Comparison of ENCODE assay signal across 7 cellular contexts in genomic region chr3:52845691-52846426, GRCh38. TPM values are rescaled to one million over a fixed set of nuclear protein-coding genes. Genes with fewer than 3 reads are reported as not detected.
A peak's percentile ranks its signal among the peaks of the same experiment; 100 is the strongest.
DNase-seq lines count a peak whose midpoint lies in the region; ATAC-seq and TF ChIP-seq lines count a peak whose summit lies in the region.
"Had no signal": no experiment of that assay in that cellular context is flagged by ENCODE, and none has a peak within 500 bp of the region (broad histone marks: within the 10 kb centered on the region; RNA-seq: fewer than 3 reads in every experiment).

No MANE protein-coding gene starts in this region.

- peak overlapping the region; percentile 17 for H3K27ac ChIP-seq in colonic mucosa
- peak overlapping the region; percentile 97 for H3K27ac ChIP-seq in skeletal muscle tissue (ENCODE audit: low read depth, low read length)

- intact Hi-C loops in colonic mucosa (cut with DNase I), result no loop called here

- H3K79me2 ChIP-seq in Loucy (ENCODE audit: insufficient read depth, low read length), result no peaks in the 10 kb centered on the region

- TF ChIP-seq CTCF in Loucy (conservative IDR thresholded peaks at IDR 0.05; ENCODE audit: low read length), result peak; percentile 60
- TF ChIP-seq CTCF in colonic mucosa (IDR thresholded peaks at IDR 0.05), result peak; percentile 40

- H3K27me3 ChIP-seq in Loucy (ENCODE audit: insufficient read depth, low read length, poor library complexity, severe bottlenecking) (no peaks in the 10 kb centered on the region), colonic mucosa (no peaks in the 10 kb centered on the region), skeletal muscle tissue (ENCODE audit: control insufficient read depth in 3 of 3, insufficient read depth in 3 of 3, low read length in 3 of 3) (no peaks in the 10 kb centered on the region)

- DNase-seq in colonic mucosa (no peak), SHP77 treated with DMSO at 0.1 percent for 48 hours (lab: John Stamatoyannopoulos, UW) (no peak), SK-N-DZ (ENCODE audit: low spot score) (no peak)

- no peak overlapping the region for H2AFZ ChIP-seq in Loucy (ENCODE audit: low read length)

- H3K9ac ChIP-seq in Loucy (ENCODE audit: low read depth, low read length, poor library complexity, severe bottlenecking) (no peak overlapping the region), colonic mucosa (ENCODE audit: low read depth in 2 of 2, low read length in 2 of 2) (no peak overlapping the region), skeletal muscle tissue (ENCODE audit: low read depth in 1 of 3, low read length in 3 of 3) (peak overlapping the region; percentile 7 to 74 (median 61))

- ATAC-seq in GM19035 (IDR thresholded peaks at IDR 0.05; ENCODE audit: unreplicated experiment), result no peak

- no peaks in the 10 kb centered on the region for H3K9me2 ChIP-seq in Loucy (replicated peaks; ENCODE audit: low read depth, low read length)

- no peak overlapping the region for H3K4me3 ChIP-seq in Loucy (ENCODE audit: low read length, poor library complexity, severe bottlenecking)
- no peak overlapping the region for H3K4me3 ChIP-seq in colonic mucosa
- peak overlapping the region; percentile 45 to 54 (median 49) for H3K4me3 ChIP-seq in skeletal muscle tissue (ENCODE audit: low read length in 3 of 3)

- H3K36me3 ChIP-seq in Loucy (ENCODE audit: insufficient read depth, low read length) (peaks cover 34% of the 10 kb centered on the region; the same call in 1 of the 2 replicates), colonic mucosa (no peaks in the 10 kb centered on the region), skeletal muscle tissue (ENCODE audit: control insufficient read depth in 3 of 3, insufficient read depth in 3 of 3, low read length in 3 of 3) (peaks cover 9 to 29% (median 18%) of the 10 kb centered on the region in 3 donors)

- H3K4me2 ChIP-seq in Loucy (ENCODE audit: low read depth, low read length, poor library complexity, severe bottlenecking), result no peak overlapping the region

- H3K9me3 ChIP-seq in Loucy (ENCODE audit: insufficient read depth, low read depth, low read length) (no peaks in the 10 kb centered on the region), colonic mucosa (no peaks in the 10 kb centered on the region), skeletal muscle tissue (ENCODE audit: control insufficient read depth in 3 of 3, low read length in 3 of 3) (no peaks in the 10 kb centered on the region)

- H3K4me1 ChIP-seq in Loucy (ENCODE audit: insufficient read depth, low read length, poor library complexity, severe bottlenecking), result no peaks in the 10 kb centered on the region
- no peaks in the 10 kb centered on the region for H3K4me1 ChIP-seq in colonic mucosa
- H3K4me1 ChIP-seq in skeletal muscle tissue (ENCODE audit: control insufficient read depth in 3 of 3, insufficient read depth in 3 of 3, low read length in 3 of 3), result peaks cover 72 to 92% (median 88%) of the 10 kb centered on the region in 3 donors

- no peaks in the 10 kb centered on the region for H3F3A ChIP-seq in Loucy (ENCODE audit: low read depth)

- H4K20me1 ChIP-seq in Loucy (ENCODE audit: insufficient read depth, low read length, poor library complexity, severe bottlenecking), result no peaks in the 10 kb centered on the region

RNA-seq across cellular contexts. Expression of gene MUSTN1, which starts 11.0 kb away (rescaled TPM):
- 1 to 10 TPM; 1.5 to 3.2 TPM for total RNA-seq in colonic mucosa
- 35.5 TPM for total RNA-seq in skeletal muscle tissue
- polyA plus RNA-seq in SK-N-DZ (2014; cell fraction: cytosol; rRNA removed), result 0.86 TPM in 1 of 2 replicates, not detected in the other
- 2.9 and 4.1 TPM in 2 replicates for polyA plus RNA-seq in SK-N-DZ (2014; cell fraction: nucleus; rRNA removed)

RNA-seq across cellular contexts. Expression of gene ITIH4, which starts 15.4 kb away (rescaled TPM):
- total RNA-seq in colonic mucosa, result 1 to 10 TPM; 2.1 to 7.3 TPM
- 4.2 TPM for total RNA-seq in skeletal muscle tissue
- not detected in 2 replicates for polyA plus RNA-seq in SK-N-DZ (2014; cell fraction: cytosol; rRNA removed)
- polyA plus RNA-seq in SK-N-DZ (2014; cell fraction: nucleus; rRNA removed), result 0.35 and 6.0 TPM in 2 replicates

RNA-seq across cellular contexts. Expression of gene ITIH3, which starts 51.3 kb away (rescaled TPM):
- total RNA-seq in colonic mucosa, result under 1 TPM; 0.32 to 0.82 TPM
- 2.1 TPM for total RNA-seq in skeletal muscle tissue
- polyA plus RNA-seq in SK-N-DZ (2014; cell fraction: cytosol; rRNA removed), result not detected in 2 replicates
- not detected in 2 replicates for polyA plus RNA-seq in SK-N-DZ (2014; cell fraction: nucleus; rRNA removed)
- total RNA-seq: M059J had no signal

RNA-seq across cellular contexts. Expression of gene STIMATE, which starts 51.5 kb away (rescaled TPM):
- total RNA-seq in colonic mucosa (10 to 100 TPM in 1 of 2 donors, 1 to 10 TPM in 1; 7.4 to 15.3 TPM), skeletal muscle tissue (8.9 TPM)
- polyA plus RNA-seq in SK-N-DZ (2014; cell fraction: cytosol; rRNA removed), result 11.1 and 19.4 TPM in 2 replicates
- polyA plus RNA-seq in SK-N-DZ (2014; cell fraction: nucleus; rRNA removed), result 21.7 and 26.9 TPM in 2 replicates

Comparison
In these comparisons a context has a peak if more than half of its experiments do, and no peak if none do; other contexts are left out.
1. H3K4me3 ChIP-seq: peak in skeletal muscle tissue (3 of 3); none in Loucy (single experiment) and colonic mucosa (single experiment).
2. H3K9ac ChIP-seq: peak in skeletal muscle tissue (3 of 3); none in Loucy (single experiment) and colonic mucosa (0 of 2).